ENCODE assay signal across 1 cellular context in genomic region chr22:40241200-40241763, GRCh38.
A peak's percentile ranks its signal among the peaks of the same experiment; 100 is the strongest.
TF ChIP-seq lines count a peak whose summit lies in the region.

No MANE protein-coding gene starts in this region.

TF ChIP-seq in GM12878, 131 proteins besides CTCF, POLR2A, EP300 and RAD21 (continued from another document and continues in another):
- TF ChIP-seq IRF5 (IDR thresholded peaks at IDR 0.05; ENCODE audit: borderline replicate concordance): no peak
- no peak for TF ChIP-seq ZBTB11 (CRISPR knock-in tag; IDR thresholded peaks at IDR 0.05)
- no peak for TF ChIP-seq NR2C2 (IDR thresholded peaks at IDR 0.05; ENCODE audit: borderline replicate concordance, control insufficient read depth, insufficient read length, low read depth)
- peak in 1 of 2 experiments; percentile 18; a peak in 1 of 4 replicates for TF ChIP-seq BHLHE40 (IDR thresholded peaks at IDR 0.05; ENCODE audit: borderline replicate concordance in 1 of 2, low read depth in 2 of 2, low read length in 1 of 2)
- TF ChIP-seq IRF4 (IDR thresholded peaks at IDR 0.05; ENCODE audit: low read depth, low read length): no peak
- no peak for TF ChIP-seq SMAD5 (IDR thresholded peaks at IDR 0.05; ENCODE audit: low read depth)
- no peak for TF ChIP-seq CEBPB (IDR thresholded peaks at IDR 0.05; ENCODE audit: borderline replicate concordance in 1 of 2, low read depth in 2 of 2, low read length in 2 of 2)
- TF ChIP-seq TARDBP (IDR thresholded peaks at IDR 0.05; ENCODE audit: borderline replicate concordance): no peak
- no peak for TF ChIP-seq POU2F2 (IDR thresholded peaks at IDR 0.05; ENCODE audit: borderline replicate concordance, low read depth, low read length)
- no peak for TF ChIP-seq NR2C1 (IDR thresholded peaks at IDR 0.05)
- no peak for TF ChIP-seq SMARCA5 (IDR thresholded peaks at IDR 0.05)
- TF ChIP-seq CREB1 (IDR thresholded peaks at IDR 0.05; ENCODE audit: low read depth): no peak
- TF ChIP-seq RAD51 (IDR thresholded peaks at IDR 0.05): peak; percentile 60; the same call in 1 of the 2 replicates
- TF ChIP-seq SPI1 (IDR thresholded peaks at IDR 0.05; ENCODE audit: borderline replicate concordance, insufficient read depth, low read depth, low read length): no peak
- no peak for TF ChIP-seq RBBP5 (conservative IDR thresholded peaks at IDR 0.05)
- TF ChIP-seq KDM1A (IDR thresholded peaks at IDR 0.05; ENCODE audit: borderline replicate concordance): no peak
- no peak for TF ChIP-seq CREM (IDR thresholded peaks at IDR 0.05; ENCODE audit: low read depth)
- peak; percentile 49; the same call in 1 of the 2 replicates for TF ChIP-seq ZSCAN29 (IDR thresholded peaks at IDR 0.05)
- TF ChIP-seq PML (IDR thresholded peaks at IDR 0.05; ENCODE audit: low read length): no peak
- no peak for TF ChIP-seq IRF3 (IDR thresholded peaks at IDR 0.05)
- no peak for TF ChIP-seq CUX1 (IDR thresholded peaks at IDR 0.05; ENCODE audit: insufficient replicate concordance, low read depth, low read length)
- TF ChIP-seq EGR1 (IDR thresholded peaks at IDR 0.05; ENCODE audit: borderline replicate concordance in 1 of 2, low read depth in 2 of 2, low read length in 2 of 2): no peak
- TF ChIP-seq HSF1 (IDR thresholded peaks at IDR 0.05; ENCODE audit: low read depth, low read length): no peak
- TF ChIP-seq PBX3 (IDR thresholded peaks at IDR 0.05; ENCODE audit: insufficient replicate concordance, low read depth, low read length): no peak
- TF ChIP-seq CHD2 (IDR thresholded peaks at IDR 0.05; ENCODE audit: borderline replicate concordance, low read depth, low read length): no peak
- no peak for TF ChIP-seq GATAD2B (conservative IDR thresholded peaks at IDR 0.05; ENCODE audit: low read depth)
- no peak for TF ChIP-seq CBX3 (IDR thresholded peaks at IDR 0.05; ENCODE audit: borderline replicate concordance, low read depth)
- no peak for TF ChIP-seq HDAC2 (IDR thresholded peaks at IDR 0.05)
- no peak for TF ChIP-seq E4F1 (IDR thresholded peaks at IDR 0.05; ENCODE audit: borderline replicate concordance, partially characterized antibody)
- TF ChIP-seq SMC3 (IDR thresholded peaks at IDR 0.05; ENCODE audit: borderline replicate concordance, low read length): no peak
- 0 out of 2 replicates have a peak, but pooled peaks have one; percentile 24 for TF ChIP-seq PAX8 (IDR thresholded peaks at IDR 0.05)
- TF ChIP-seq CBFB (IDR thresholded peaks at IDR 0.05; ENCODE audit: low read depth): no peak
- TF ChIP-seq ATF3 (IDR thresholded peaks at IDR 0.05; ENCODE audit: borderline replicate concordance, extremely low read depth, low read depth, low read length): no peak
- TF ChIP-seq BCLAF1 (IDR thresholded peaks at IDR 0.05): no peak
- TF ChIP-seq MTA3 (IDR thresholded peaks at IDR 0.05; ENCODE audit: borderline replicate concordance, low read length): no peak
- TF ChIP-seq DPF2 (IDR thresholded peaks at IDR 0.05): peak; percentile 69; the same call in 1 of the 2 replicates
- TF ChIP-seq KAT2A (conservative IDR thresholded peaks at IDR 0.05; ENCODE audit: control insufficient read depth, low read depth, low read length): no peak
- no peak for TF ChIP-seq BRCA1 (IDR thresholded peaks at IDR 0.05; ENCODE audit: low read depth, low read length)
- no peak for TF ChIP-seq RELB (IDR thresholded peaks at IDR 0.05; ENCODE audit: low read depth)
